1 cellular context compared by ENCODE assay signal in the genomic region with DNA sequence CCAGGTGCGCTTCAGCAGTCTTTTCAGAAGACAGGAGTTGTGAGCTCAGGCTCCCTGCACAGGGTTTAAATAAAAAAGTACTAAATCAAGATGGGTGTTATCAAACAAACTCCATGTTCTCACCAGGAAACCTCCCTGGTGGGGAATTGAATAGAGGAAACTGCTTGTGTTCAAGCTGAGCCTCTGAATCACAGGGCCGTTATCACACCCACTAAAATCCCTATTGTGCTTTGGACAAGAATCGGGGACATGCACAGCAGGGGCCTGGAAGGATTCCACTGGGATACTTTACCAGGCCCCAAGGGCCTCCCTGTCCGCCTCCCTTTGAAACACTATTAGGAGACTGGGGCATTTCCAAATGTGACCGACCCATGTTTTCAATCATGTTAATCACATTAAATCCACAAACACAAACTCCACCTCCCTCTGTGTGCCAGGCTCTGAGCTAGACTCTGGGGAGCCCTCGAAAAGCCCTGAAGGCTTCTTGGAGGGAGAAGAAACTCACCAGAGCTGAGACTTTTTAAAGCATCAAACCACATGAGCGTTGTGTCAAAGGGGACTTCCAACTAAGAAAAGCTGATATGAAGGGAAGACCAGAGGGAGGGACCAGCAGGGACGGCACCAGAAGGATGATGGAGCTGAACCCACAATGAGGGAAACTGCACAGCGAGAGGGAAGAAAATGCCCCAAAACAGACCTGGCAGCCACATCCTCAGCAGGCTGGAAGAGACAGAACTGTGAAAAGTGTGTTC.
TF ChIP-seq lines count a peak whose summit lies in the region.

No MANE protein-coding gene starts in this region.

TF ChIP-seq in H1, 55 proteins besides CTCF, POLR2A, EP300 and RAD21:
- TF ChIP-seq FOSL1 (IDR thresholded peaks at IDR 0.05; ENCODE audit: insufficient read depth, low read depth, low read length) (no peak), SUZ12 (IDR thresholded peaks at IDR 0.05; ENCODE audit: low read length) (no peak), HDAC6 (IDR thresholded peaks at IDR 0.05; ENCODE audit: low read depth, low read length) (no peak), YY1 (IDR thresholded peaks at IDR 0.05; ENCODE audit: low read depth, low read length) (no peak), USF2 (IDR thresholded peaks at IDR 0.05; ENCODE audit: low read length) (no peak), MAFK (IDR thresholded peaks at IDR 0.05; ENCODE audit: low read depth, low read length) (no peak), NANOG (IDR thresholded peaks at IDR 0.05; ENCODE audit: insufficient read depth, low read depth, low read length, poor library complexity, severe bottlenecking) (no peak), SP1 (IDR thresholded peaks at IDR 0.05; ENCODE audit: low read depth, low read length) (no peak), TAF1 (IDR thresholded peaks at IDR 0.05; ENCODE audit: low read depth, low read length) (no peak)
TF ChIP-seq in H1: peak in this region for 0.
